27 cellular contexts compared by ENCODE assay signal in genomic region chrX:124518888-124519287, GRCh38.
DNase-seq lines count a peak whose midpoint lies in the region; ATAC-seq and TF ChIP-seq lines count a peak whose summit lies in the region.
"Had no signal": no experiment of that assay in that cellular context is flagged by ENCODE, and none has a peak within 500 bp of the region (broad histone marks: within the 10 kb centered on the region; RNA-seq: fewer than 3 reads in every experiment).

No MANE protein-coding gene starts in this region.

- CTCF ChIA-PET in PC-3 (lab: Charles Lee), result interaction anchor here (0.6 kb wide), 1 partner anchor 131 kb away, joined by 3 read pairs; no protein-coding TSS in a partner anchor

- H3F3A ChIP-seq in PC-3 (ENCODE audit: low read length, unreplicated experiment), result no peaks in the 10 kb centered on the region

- no peaks in the 10 kb centered on the region for H3K27me3 ChIP-seq in PC-3 (ENCODE audit: low read length)
- H3K27me3 ChIP-seq: body of pancreas, colonic mucosa, ovary, SJSA1, upper lobe of right lung had no signal

- H3K4me3 ChIP-seq in PC-3 (ENCODE audit: low read length) (no peak overlapping the region), epithelial cell of proximal tubule (ENCODE audit: low read depth, low read length) (no peak overlapping the region), skeletal muscle cell (ENCODE audit: low read depth, low read length) (no peak overlapping the region)
- H3K4me3 ChIP-seq: body of pancreas, colonic mucosa, GM12878, ovary, PC-9, SJSA1, upper lobe of right lung had no signal

- intact Hi-C loops in PC-3 (cut with micrococcal nuclease), result no loop called here

- TF ChIP-seq CTCF in PC-3 (conservative IDR thresholded peaks at IDR 0.05; ENCODE audit: low read depth, low read length) (no peak), epithelial cell of proximal tubule (conservative IDR thresholded peaks at IDR 0.05; ENCODE audit: low read depth, low read length) (no peak)

- H3K9me2 ChIP-seq in PC-3 (replicated peaks; ENCODE audit: low read length), result no peaks in the 10 kb centered on the region

- peak; percentile 22 for DNase-seq in GM03348 (ENCODE audit: low spot score)
- peak; percentile 52 for DNase-seq in PC-3
- peak; percentile 30 for DNase-seq in epithelial cell of proximal tubule (ENCODE audit: low read depth)
- peak; percentile 51 for DNase-seq in skeletal muscle cell (ENCODE audit: low read depth)
- no peak for DNase-seq in T-helper 2 cell
- no peak for DNase-seq in NOMO-1 (lab: John Stamatoyannopoulos, UW; ENCODE audit: unreplicated experiment in 2 of 2)
- DNase-seq in NCI-H2081 treated with DMSO at 0.1 percent for 48 hours (lab: John Stamatoyannopoulos, UW), result no peak
- DNase-seq: activated CD4-positive, alpha-beta T cell treated with anti-CD3 and anti-CD28 coated beads for 48 hours; activated CD8-positive, alpha-beta memory T cell treated with anti-CD3 and anti-CD28 coated beads, Interleukin-2, amount 10 ng/mL, durations not matched to agents 7 days and 5 days; body of pancreas; CD8-positive, alpha-beta T cell; colonic mucosa; effector memory CD8-positive, alpha-beta T cell; GF-D8; KG1; natural killer cell; NCI-H187 treated with DMSO at 0.1 percent for 48 hours; NCI-H2227 treated with DMSO at 0.1 percent for 48 hours; NCI-H774; ovary; PC-9; right cardiac atrium; upper lobe of right lung had no signal

- H3K4me1 ChIP-seq in PC-3 (ENCODE audit: insufficient read depth, low read length), result peaks cover 4% of the 10 kb centered on the region; the same call in 1 of the 2 replicates
- H3K4me1 ChIP-seq: body of pancreas, colonic mucosa, SJSA1, upper lobe of right lung had no signal

- H3K9ac ChIP-seq in PC-3 (ENCODE audit: low read length), result no peak overlapping the region

- no TSS peak for BruUV-seq in PC-3 (replicated peaks; lab: Mats Ljungman, UMichigan)

- H3K9me3 ChIP-seq in PC-3 (ENCODE audit: low read length), result no peaks in the 10 kb centered on the region
- H3K9me3 ChIP-seq: body of pancreas, colonic mucosa, ovary, SJSA1, upper lobe of right lung had no signal

- 0 out of 2 replicates have a peak overlapping the region, but pooled peaks have one; percentile 16 for H3K4me2 ChIP-seq in PC-3 (ENCODE audit: low read length)
- H3K4me2 ChIP-seq: PC-9 had no signal

- no peaks in the 10 kb centered on the region for H3K79me2 ChIP-seq in PC-3 (ENCODE audit: low read length)

- H3K27ac ChIP-seq in PC-3 (ENCODE audit: low read length), result peak overlapping the region; percentile 25; the same call in 1 of the 2 replicates
- H3K27ac ChIP-seq: body of pancreas, colonic mucosa, ovary, PC-9, SJSA1, upper lobe of right lung had no signal

- H4K20me1 ChIP-seq in PC-3 (ENCODE audit: low read length), result no peaks in the 10 kb centered on the region

- ATAC-seq in PC-3, result peak; percentile 78
- ATAC-seq: activated CD8-positive, alpha-beta memory T cell treated with anti-CD3 and anti-CD28 coated beads, Interleukin-2, amount 10 ng/mL, durations not matched to agents 7 days and 5 days; activated naive CD4-positive, alpha-beta T cell treated with anti-CD3 and anti-CD28 coated beads, Interleukin-2, amount 50 U/mL, for 72 hours; body of pancreas; CD8-positive, alpha-beta T cell; effector memory CD8-positive, alpha-beta T cell; GM12878; left lobe of liver; natural killer cell; right cardiac atrium; upper lobe of right lung had no signal

- POLR2A ChIA-PET in PC-3 (lab: Charles Lee; ENCODE audit: unreplicated experiment), result no interaction called here

- H3K36me3 ChIP-seq in PC-3 (ENCODE audit: low read depth, low read length), result no peaks in the 10 kb centered on the region
- H3K36me3 ChIP-seq: colonic mucosa, ovary, SJSA1, upper lobe of right lung had no signal

- no peak overlapping the region for H2AFZ ChIP-seq in PC-3 (ENCODE audit: low read length)
- H2AFZ ChIP-seq: PC-9 had no signal

Comparison
In these comparisons a context has a peak if more than half of its experiments do, and no peak if none do; other contexts are left out.
1. DNase-seq: peak in GM03348 (single experiment), PC-3 (single experiment), epithelial cell of proximal tubule (single experiment) and skeletal muscle cell (single experiment); none in T-helper 2 cell (0 of 5), NOMO-1 (0 of 2) and NCI-H2081 treated with DMSO at 0.1 percent for 48 hours (single experiment).